In the genomic region with DNA sequence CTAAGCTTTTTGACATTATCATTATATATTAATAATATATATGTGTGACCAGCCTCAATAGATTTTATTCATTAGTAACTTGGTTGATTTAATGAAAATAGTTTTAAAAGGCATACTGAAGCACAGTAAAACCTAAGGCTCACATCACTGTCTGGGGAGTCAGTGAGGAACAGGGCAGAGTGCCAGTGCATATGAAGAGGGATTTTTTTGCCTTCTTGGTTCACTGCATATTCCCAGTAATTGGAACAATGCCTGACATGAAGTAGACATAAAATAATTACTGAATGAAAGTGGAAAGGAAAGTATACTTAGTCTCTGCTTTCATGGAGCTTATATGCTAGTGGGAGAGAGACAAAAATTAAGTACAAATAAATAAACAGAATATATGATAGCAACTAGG, we compare ENCODE assay signal across 18 cellular contexts.
DNase-seq lines count a peak whose midpoint lies in the region; FAIRE-seq and TF ChIP-seq lines count a peak whose summit lies in the region.
"Had no signal": no experiment of that assay in that cellular context is flagged by ENCODE, and none has a peak within 500 bp of the region (broad histone marks: within the 10 kb centered on the region; RNA-seq: fewer than 3 reads in every experiment).

No MANE protein-coding gene starts in this region.

- no peak overlapping the region for H3K27ac ChIP-seq in A673 (ENCODE audit: low read depth, low read length, poor library complexity, severe bottlenecking)
- H3K27ac ChIP-seq: heart left ventricle, pancreas, SJSA1 had no signal

- no peak for TF ChIP-seq CTCF in A673 (conservative IDR thresholded peaks at IDR 0.05; ENCODE audit: low read depth, low read length)
- TF ChIP-seq CTCF in fibroblast of pulmonary artery (IDR thresholded peaks at IDR 0.05; ENCODE audit: low read length, missing control alignments) = no peak

- peak; percentile 83 for FAIRE-seq in RCC 7860 (lab: Jason Lieb, UNC)
- FAIRE-seq: GM18507, pancreas had no signal

- POLR2A ChIA-PET in A673 (lab: Charles Lee; ENCODE audit: low non-redundant PET) = no interaction called here

- CTCF ChIA-PET in A673 (lab: Charles Lee) = no interaction called here

- BruUV-seq in A673 (replicated peaks; lab: Mats Ljungman, UMichigan) = no TSS peak

- intact Hi-C loops in A673 (cut with micrococcal nuclease; ENCODE audit: unreplicated experiment) = no loop called here

- H3K4me1 ChIP-seq in A673 (ENCODE audit: insufficient read depth, low read length, poor library complexity, severe bottlenecking) = peaks cover 12% of the 10 kb centered on the region

- DNase-seq in A673 (ENCODE audit: low spot score) = peak; percentile 38
- DNase-seq in MG63 = peak; percentile 54
- DNase-seq in RCC 7860 (ENCODE audit: low spot score) = peak; percentile 19
- peak; percentile 54 for DNase-seq in fibroblast of pulmonary artery (ENCODE audit: low read depth)
- DNase-seq in SKM-1 treated with dmso at 0.1 percent for 144 hours (lab: John Stamatoyannopoulos, UW; ENCODE audit: unreplicated experiment) = no peak
- DNase-seq in GM03348 (ENCODE audit: low spot score) = no peak
- DNase-seq in NCI-H1048 (lab: John Stamatoyannopoulos, UW) = no peak
- DNase-seq in retina = no peak
- DNase-seq: activated B cell treated with CpG ODN at 0.5 μM for 24 hours; activated CD8-positive, alpha-beta memory T cell treated with anti-CD3 and anti-CD28 coated beads for 24 hours; CD8-positive, alpha-beta T cell; erythroblast; heart left ventricle; naive thymus-derived CD4-positive, alpha-beta T cell; pancreas; stimulated activated CD4-positive, alpha-beta T cell treated with anti-CD3 and anti-CD28 coated beads, Interleukin-2, amount 100 ng/mL, for 48 hours had no signal

- H3K4me3 ChIP-seq in A673 (ENCODE audit: low read depth, low read length, poor library complexity, severe bottlenecking) = no peak overlapping the region
- H3K4me3 ChIP-seq in MG63 = no peak overlapping the region
- H3K4me3 ChIP-seq in fibroblast of pulmonary artery (replicated peaks; ENCODE audit: low read depth, low read length) = no peak overlapping the region
- H3K4me3 ChIP-seq: heart left ventricle, pancreas, SJSA1 had no signal

- H3K36me3 ChIP-seq in A673 (ENCODE audit: insufficient read depth, low read length, poor library complexity, severe bottlenecking) (no peaks in the 10 kb centered on the region), MG63 (peaks cover 3% of the 10 kb centered on the region)
- H3K36me3 ChIP-seq: heart left ventricle, pancreas, SJSA1 had no signal

- no peaks in the 10 kb centered on the region for H3K27me3 ChIP-seq in A673 (replicated peaks; ENCODE audit: insufficient read depth, low read depth, low read length, poor library complexity)
- H3K27me3 ChIP-seq in MG63 = no peaks in the 10 kb centered on the region
- H3K27me3 ChIP-seq: heart left ventricle, pancreas, SJSA1 had no signal

- H3K9me3 ChIP-seq in A673 (ENCODE audit: low read depth, low read length, poor library complexity, severe bottlenecking) = no peaks in the 10 kb centered on the region
- no peaks in the 10 kb centered on the region; the same call in 1 of the 2 replicates for H3K9me3 ChIP-seq in MG63
- H3K9me3 ChIP-seq: heart left ventricle, pancreas, SJSA1 had no signal

Comparison
In these comparisons a context has a peak if more than half of its experiments do, and no peak if none do; other contexts are left out.
1. DNase-seq: peak in A673 (single experiment), MG63 (single experiment), RCC 7860 (single experiment) and fibroblast of pulmonary artery (single experiment); none in SKM-1 treated with dmso at 0.1 percent for 144 hours (single experiment), GM03348 (single experiment), NCI-H1048 (single experiment) and retina (single experiment).